In genomic region chr5:142886211-142886610, GRCh38 we compare ENCODE assay signal across 20 cellular contexts.
DNase-seq lines count a peak whose midpoint lies in the region; ATAC-seq, FAIRE-seq and TF ChIP-seq lines count a peak whose summit lies in the region.
"Had no signal": no experiment of that assay in that cellular context is flagged by ENCODE, and none has a peak within 500 bp of the region (broad histone marks: within the 10 kb centered on the region; RNA-seq: fewer than 3 reads in every experiment).

No MANE protein-coding gene starts in this region.

- H3K36me3 Mint-ChIP-seq in astrocyte (ENCODE audit: low read depth, unreplicated experiment), result no peaks in the 10 kb centered on the region

- H2BK120ac ChIP-seq in IMR-90 (ENCODE audit: low read depth, low read length), result no peak overlapping the region

- no peak for TF ChIP-seq CTCF in IMR-90 (conservative IDR thresholded peaks at IDR 0.05; ENCODE audit: low read depth, low read length)
- no peak for TF ChIP-seq CTCF in astrocyte (IDR thresholded peaks at IDR 0.05; ENCODE audit: insufficient read depth, low read depth, low read length)

- H3K23ac ChIP-seq in IMR-90 (ENCODE audit: low read depth, low read length), result no peak overlapping the region

- CTCF ChIA-PET in IMR-90 (lab: Yijun Ruan, JAX), result no interaction called here

- no peak overlapping the region for H3K27ac Mint-ChIP-seq in astrocyte (ENCODE audit: unreplicated experiment)

- dilution Hi-C loops in IMR-90 (cut with HindIII; ENCODE audit: low sequenced_read_pairs, unreplicated experiment), result loop anchor here (25.0 kb wide), 1 partner anchor 174 kb away; no protein-coding TSS in a partner anchor

- TF ChIP-seq RAD21 in IMR-90 (IDR thresholded peaks at IDR 0.05; ENCODE audit: low read length), result no peak

- no peak overlapping the region for H3K4ac ChIP-seq in IMR-90 (ENCODE audit: low read depth, low read length)

- no peak overlapping the region for H4K8ac ChIP-seq in IMR-90 (ENCODE audit: low read depth in 2 of 2, low read length in 2 of 2)

- H3K27me3 ChIP-seq in IMR-90 (ENCODE audit: control insufficient read depth, insufficient read depth, low read length), result no peaks in the 10 kb centered on the region
- H3K27me3 ChIP-seq in astrocyte (ENCODE audit: insufficient read depth, low read length), result no peaks in the 10 kb centered on the region

- H2AK5ac ChIP-seq in IMR-90 (ENCODE audit: low read depth, low read length), result no peak overlapping the region

- POLR2A ChIA-PET in IMR-90 (lab: Charles Lee; ENCODE audit: unreplicated experiment), result no interaction called here

- H3K4me2 ChIP-seq in IMR-90 (ENCODE audit: low read depth, low read length) (no peak overlapping the region), astrocyte (ENCODE audit: low read length) (no peak overlapping the region)

- no peak overlapping the region for H2BK20ac ChIP-seq in IMR-90 (ENCODE audit: low read depth, low read length)

- no peaks in the 10 kb centered on the region for H3K9me3 Mint-ChIP-seq in astrocyte (ENCODE audit: unreplicated experiment)

- no peak overlapping the region for H3K9ac ChIP-seq in IMR-90 (ENCODE audit: low read depth, low read length)
- H3K9ac ChIP-seq in astrocyte (ENCODE audit: low read length), result no peak overlapping the region

- no peaks in the 10 kb centered on the region for H3K27me3 Mint-ChIP-seq in astrocyte (ENCODE audit: low read depth, unreplicated experiment)

- H2AFZ ChIP-seq in IMR-90 (replicated peaks; ENCODE audit: low read length, poor library complexity) (no peak overlapping the region), astrocyte (ENCODE audit: low read depth, low read length) (no peak overlapping the region)

- H2BK15ac ChIP-seq in IMR-90 (ENCODE audit: low read depth, low read length), result no peak overlapping the region

- no peak overlapping the region for H2BK5ac ChIP-seq in IMR-90 (ENCODE audit: low read depth, low read length, poor library complexity, severe bottlenecking)

- TF ChIP-seq POLR2A in IMR-90 (IDR thresholded peaks at IDR 0.05; ENCODE audit: low read depth, low read length), result no peak
- no peak for TF ChIP-seq POLR2A in GM12892 (IDR thresholded peaks at IDR 0.05; ENCODE audit: low read depth, low read length)

- H4K5ac ChIP-seq in IMR-90 (ENCODE audit: low read depth, low read length), result no peak overlapping the region

- no peak for ATAC-seq in IMR-90 (ENCODE audit: low read depth)
- ATAC-seq: Panc1 had no signal

- no peak overlapping the region for H3K27ac ChIP-seq in IMR-90 (ENCODE audit: insufficient read depth, low read length)
- no peak overlapping the region for H3K27ac ChIP-seq in astrocyte (ENCODE audit: low read depth, low read length)
- H3K27ac ChIP-seq: SK-N-MC had no signal

- H3K9me1 ChIP-seq in IMR-90 (ENCODE audit: insufficient read depth, low read length), result no peaks in the 10 kb centered on the region; the same call in 1 of the 2 replicates

- FAIRE-seq in astrocyte (lab: Jason Lieb, UNC) (no peak), GM12892 (lab: Jason Lieb, UNC) (no peak)

- H3K4me3 Mint-ChIP-seq in astrocyte (ENCODE audit: unreplicated experiment), result no peak overlapping the region

- H3K14ac ChIP-seq in IMR-90 (replicated peaks; ENCODE audit: low read depth, low read length), result no peak overlapping the region

- intact Hi-C loops in IMR-90 (cut with micrococcal nuclease), result no loop called here

- H3K36me3 ChIP-seq in IMR-90 (ENCODE audit: control insufficient read depth, insufficient read depth, low read length) (no peaks in the 10 kb centered on the region), astrocyte (ENCODE audit: insufficient read depth, low read length) (no peaks in the 10 kb centered on the region)

- H3K18ac ChIP-seq in IMR-90 (ENCODE audit: low read depth, low read length), result no peak overlapping the region

- H3K79me2 ChIP-seq in astrocyte (ENCODE audit: insufficient read depth, low read length), result no peaks in the 10 kb centered on the region

- H4K20me1 ChIP-seq in IMR-90 (ENCODE audit: insufficient read depth, low read length), result no peaks in the 10 kb centered on the region
- H4K20me1 ChIP-seq in astrocyte (ENCODE audit: insufficient read depth, low read length), result no peaks in the 10 kb centered on the region

- no peak overlapping the region for H4K91ac ChIP-seq in IMR-90 (ENCODE audit: insufficient read depth, low read depth, low read length)

- BruUV-seq in IMR-90 (replicated peaks; lab: Mats Ljungman, UMichigan), result no TSS peak

- H3K9me3 ChIP-seq in IMR-90 (ENCODE audit: control insufficient read depth, insufficient read depth, low read length) (no peaks in the 10 kb centered on the region), astrocyte (ENCODE audit: insufficient read depth, low read depth, low read length) (no peaks in the 10 kb centered on the region)

- DNase-seq in EL (peak; percentile 37), IMR-90 (peak; percentile 33), astrocyte (ENCODE audit: low read depth) (peak; percentile 57), renal cortical epithelial cell (ENCODE audit: low read depth) (peak; percentile 73), NCI-H2171 treated with DMSO at 0.1 percent for 48 hours (lab: John Stamatoyannopoulos, UW) (no peak), GM12892 (ENCODE audit: insufficient read length) (no peak), iPS-NIHi11 (ENCODE audit: low spot score) (no peak)
- DNase-seq: ACHN, AML-193, COR-L47, DMS153, GOT3, KG1, NCI-H1048, NCI-H1436 treated with DMSO at 0.1 percent for 48 hours, NCI-H2081, NCI-H524, Right ventricle myocardium superior had no signal

- no peak overlapping the region for H3K4me3 ChIP-seq in IMR-90 (ENCODE audit: insufficient read depth, low read depth, low read length)
- no peak overlapping the region for H3K4me3 ChIP-seq in astrocyte (ENCODE audit: insufficient read depth, low read depth, low read length)
- H3K4me3 ChIP-seq: SK-N-MC had no signal

- H2AK9ac ChIP-seq in IMR-90 (replicated peaks; ENCODE audit: low read depth, low read length, poor library complexity), result no peak overlapping the region

- no peak overlapping the region for H3K56ac ChIP-seq in IMR-90 (ENCODE audit: extremely low read depth, insufficient read depth, low read length)

- WGBS in IMR-90 (ENCODE audit: extremely low coverage in 2 of 2, insufficient read length in 1 of 2), 2 experiments, result no CpG with 5 or more reads among the region's 2 CpGs

- H3K79me1 ChIP-seq in IMR-90 (ENCODE audit: low read depth in 1 of 2, low read length in 2 of 2), result no peaks in the 10 kb centered on the region

- in situ Hi-C loops in IMR-90 (cut with MboI; ENCODE audit: low sequenced_read_pairs), result no loop called here

- peaks cover 27% of the 10 kb centered on the region for H3K4me1 Mint-ChIP-seq in astrocyte (ENCODE audit: low read depth, unreplicated experiment)

- peaks cover 2% of the 10 kb centered on the region; the same call in 1 of the 2 replicates for H3K4me1 ChIP-seq in IMR-90 (ENCODE audit: control insufficient read depth, insufficient read depth, low read length)
- peaks cover 9% of the 10 kb centered on the region for H3K4me1 ChIP-seq in astrocyte (ENCODE audit: insufficient read depth, low read length)

TF ChIP-seq in IMR-90, 13 proteins besides CTCF, POLR2A, EP300 and RAD21:
- TF ChIP-seq FOS (IDR thresholded peaks at IDR 0.05; ENCODE audit: low read depth, low read length), result no peak
- TF ChIP-seq NFE2L2 (IDR thresholded peaks at IDR 0.05; ENCODE audit: low read depth, low read length), result no peak
- TF ChIP-seq USF2 (IDR thresholded peaks at IDR 0.05; ENCODE audit: low read depth, low read length), result no peak
- TF ChIP-seq MAFK (IDR thresholded peaks at IDR 0.05; ENCODE audit: low read depth, low read length), result no peak
- TF ChIP-seq MXI1 (IDR thresholded peaks at IDR 0.05; ENCODE audit: borderline replicate concordance, low read depth, low read length), result no peak
- TF ChIP-seq BHLHE40 (IDR thresholded peaks at IDR 0.05; ENCODE audit: low read depth, low read length), result no peak
- TF ChIP-seq CEBPB (IDR thresholded peaks at IDR 0.05; ENCODE audit: low read depth, low read length), result no peak
- no peak for TF ChIP-seq SMC3 (IDR thresholded peaks at IDR 0.05; ENCODE audit: low read depth, low read length)
- no peak for TF ChIP-seq CHD1 (IDR thresholded peaks at IDR 0.05; ENCODE audit: low read depth, low read length)
- TF ChIP-seq RFX5 (IDR thresholded peaks at IDR 0.05; ENCODE audit: low read depth, low read length), result no peak

Comparison
In these comparisons a context has a peak if more than half of its experiments do, and no peak if none do; other contexts are left out.
1. DNase-seq: peak in EL (single experiment), IMR-90 (single experiment), astrocyte (single experiment) and renal cortical epithelial cell (single experiment); none in NCI-H2171 treated with DMSO at 0.1 percent for 48 hours (single experiment), GM12892 (single experiment) and iPS-NIHi11 (single experiment).